27 cellular contexts compared by ENCODE assay signal in the genomic region with DNA sequence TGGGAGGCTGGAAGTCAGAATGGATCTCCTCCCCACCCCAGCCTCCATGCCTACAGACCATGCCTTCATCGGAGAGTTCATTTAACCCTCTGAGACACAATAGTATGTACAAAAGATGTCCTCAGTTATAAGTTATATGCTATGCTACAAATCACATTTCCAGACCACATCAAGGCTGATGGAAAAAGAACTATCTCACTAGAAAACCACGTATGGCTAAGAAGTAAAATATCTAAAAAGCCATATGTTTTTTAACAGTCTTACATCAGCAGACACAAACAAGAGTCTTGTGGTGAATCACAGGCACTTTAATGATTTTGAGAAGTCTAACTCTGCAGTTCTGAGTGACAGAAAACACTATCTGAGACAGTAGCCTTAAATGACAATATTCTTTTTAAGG.
DNase-seq lines count a peak whose midpoint lies in the region; ATAC-seq and TF ChIP-seq lines count a peak whose summit lies in the region.
"Had no signal": no experiment of that assay in that cellular context is flagged by ENCODE, and none has a peak within 500 bp of the region (broad histone marks: within the 10 kb centered on the region; RNA-seq: fewer than 3 reads in every experiment).

No MANE protein-coding gene starts in this region.

- no peaks in the 10 kb centered on the region for H3K9me1 ChIP-seq in IMR-90 (ENCODE audit: insufficient read depth, low read length)

- ATAC-seq in IMR-90 (ENCODE audit: low read depth), result peak; percentile 77
- ATAC-seq in sciatic nerve, result no peak
- ATAC-seq: A549; body of pancreas; HepG2; left lobe of liver; stimulated activated naive CD8-positive, alpha-beta T cell treated with anti-CD3 and anti-CD28 coated beads, Interleukin-15, amount 100 ng/mL, for 72 hours; T-cell had no signal

- no peak for TF ChIP-seq CTCF in BJ (IDR thresholded peaks at IDR 0.05; ENCODE audit: insufficient read depth, low read depth, low read length)
- no peak for TF ChIP-seq CTCF in IMR-90 (conservative IDR thresholded peaks at IDR 0.05; ENCODE audit: low read depth, low read length)
- TF ChIP-seq CTCF in astrocyte of the spinal cord (IDR thresholded peaks at IDR 0.05; ENCODE audit: low read depth, low read length), result no peak
- TF ChIP-seq CTCF in tibial artery (IDR thresholded peaks at IDR 0.05), result no peak

- peak overlapping the region; percentile 93 for H4K5ac ChIP-seq in IMR-90 (ENCODE audit: low read depth, low read length)

- peak overlapping the region in 1 of 2 experiments; percentile 59; a peak in 1 of 4 replicates for H4K8ac ChIP-seq in IMR-90 (ENCODE audit: low read depth in 2 of 2, low read length in 2 of 2)

- peak overlapping the region; percentile 53; the same call in 1 of the 2 replicates for H4K91ac ChIP-seq in IMR-90 (ENCODE audit: insufficient read depth, low read depth, low read length)

- H3K36me3 ChIP-seq in BJ (ENCODE audit: control insufficient read depth, insufficient read depth, low read length), result no peaks in the 10 kb centered on the region
- no peaks in the 10 kb centered on the region for H3K36me3 ChIP-seq in IMR-90 (ENCODE audit: control insufficient read depth, insufficient read depth, low read length)
- H3K36me3 ChIP-seq in tibial artery, result no peaks in the 10 kb centered on the region
- H3K36me3 ChIP-seq: esophagus squamous epithelium, Peyer's patch, thyroid gland had no signal

- BruUV-seq in IMR-90 (replicated peaks; lab: Mats Ljungman, UMichigan), result no TSS peak

- 0 out of 2 replicates have a peak overlapping the region, but pooled peaks have one; percentile 8 for H3K56ac ChIP-seq in IMR-90 (ENCODE audit: extremely low read depth, insufficient read depth, low read length)

- in situ Hi-C loops in IMR-90 (cut with MboI; ENCODE audit: low sequenced_read_pairs), result no loop called here
- in situ Hi-C loops in astrocyte of the spinal cord (cut with HindIII; ENCODE audit: low sequenced_read_pairs), result no loop called here

- peak overlapping the region; percentile 78 for H3K4me2 ChIP-seq in IMR-90 (ENCODE audit: low read depth, low read length)
- H3K4me2 ChIP-seq: A549 had no signal

- H4K20me1 ChIP-seq in IMR-90 (ENCODE audit: insufficient read depth, low read length), result no peaks in the 10 kb centered on the region

- CTCF ChIA-PET in BJ (lab: Yijun Ruan, JAX), result interaction anchor here (1.6 kb wide), 1 partner anchor 10 kb away, joined by 5 read pairs; no protein-coding TSS in a partner anchor
- CTCF ChIA-PET in IMR-90 (lab: Yijun Ruan, JAX), result interaction anchor here (1.0 kb wide), 1 partner anchor 181 kb away, joined by 3 read pairs; no protein-coding TSS in a partner anchor

- no CpG with 5 or more reads among the region's 2 CpGs for WGBS in IMR-90 (ENCODE audit: extremely low coverage in 2 of 2, insufficient read length in 1 of 2), 2 experiments

- H3K4me3 ChIP-seq in BJ (ENCODE audit: low read depth, low read length), result no peak overlapping the region
- H3K4me3 ChIP-seq in IMR-90 (ENCODE audit: insufficient read depth, low read depth, low read length), result no peak overlapping the region
- no peak overlapping the region for H3K4me3 ChIP-seq in astrocyte of the spinal cord (ENCODE audit: low read depth, low read length)
- H3K4me3 ChIP-seq in tibial artery, result no peak overlapping the region
- H3K4me3 ChIP-seq: A549, body of pancreas, esophagus squamous epithelium, Peyer's patch, thyroid gland had no signal

- H2BK120ac ChIP-seq in IMR-90 (ENCODE audit: low read depth, low read length), result peak overlapping the region; percentile 78

- H2BK15ac ChIP-seq in IMR-90 (ENCODE audit: low read depth, low read length), result peak overlapping the region; percentile 84; the same call in 2 of the 3 replicates

- no peak for TF ChIP-seq POLR2A in IMR-90 (IDR thresholded peaks at IDR 0.05; ENCODE audit: low read depth, low read length)

- H3K14ac ChIP-seq in IMR-90 (replicated peaks; ENCODE audit: low read depth, low read length), result peak overlapping the region; percentile 64; the same call in 1 of the 2 replicates

- POLR2A ChIA-PET in BJ (lab: Charles Lee) (interaction anchor here (0.6 kb wide), 1 partner anchor 141 kb away, joined by 7 read pairs; no protein-coding TSS in a partner anchor), IMR-90 (lab: Charles Lee; ENCODE audit: unreplicated experiment) (no interaction called here)

- peak overlapping the region; percentile 77 for H2AK5ac ChIP-seq in IMR-90 (ENCODE audit: low read depth, low read length)

- peak overlapping the region; percentile 70 for H2BK5ac ChIP-seq in IMR-90 (ENCODE audit: low read depth, low read length, poor library complexity, severe bottlenecking)

- no peak overlapping the region for H2AFZ ChIP-seq in IMR-90 (replicated peaks; ENCODE audit: low read length, poor library complexity)
- H2AFZ ChIP-seq: parathyroid adenoma had no signal

- H3K79me1 ChIP-seq in IMR-90 (ENCODE audit: low read depth in 1 of 2, low read length in 2 of 2), result no peaks in the 10 kb centered on the region

- no peak overlapping the region for H2AK9ac ChIP-seq in IMR-90 (replicated peaks; ENCODE audit: low read depth, low read length, poor library complexity)

- intact Hi-C loops in IMR-90 (cut with micrococcal nuclease) (no loop called here), tibial artery (cut with DNase I; ENCODE audit: low total_unique reads) (no loop called here), sciatic nerve (cut with DNase I) (no loop called here)

- peak overlapping the region; percentile 54 for H2BK20ac ChIP-seq in IMR-90 (ENCODE audit: low read depth, low read length)

- H3K4me1 ChIP-seq in IMR-90 (ENCODE audit: control insufficient read depth, insufficient read depth, low read length), result peaks cover 8% of the 10 kb centered on the region
- H3K4me1 ChIP-seq in tibial artery, result no peaks in the 10 kb centered on the region
- H3K4me1 ChIP-seq: A549, body of pancreas, esophagus squamous epithelium, parathyroid adenoma, Peyer's patch had no signal

- H3K9me3 ChIP-seq in IMR-90 (ENCODE audit: control insufficient read depth, insufficient read depth, low read length), result no peaks in the 10 kb centered on the region
- H3K9me3 ChIP-seq in tibial artery, result no peaks in the 10 kb centered on the region
- H3K9me3 ChIP-seq: A549, body of pancreas, esophagus squamous epithelium, Peyer's patch, thyroid gland had no signal

- no peaks in the 10 kb centered on the region for H3K27me3 ChIP-seq in BJ (ENCODE audit: control insufficient read depth, insufficient read depth, low read length)
- no peaks in the 10 kb centered on the region for H3K27me3 ChIP-seq in IMR-90 (ENCODE audit: control insufficient read depth, insufficient read depth, low read length)
- H3K27me3 ChIP-seq in tibial artery, result no peaks in the 10 kb centered on the region
- H3K27me3 ChIP-seq: body of pancreas, esophagus squamous epithelium, Peyer's patch, thyroid gland had no signal

- H3K18ac ChIP-seq in IMR-90 (ENCODE audit: low read depth, low read length), result peak overlapping the region; percentile 80

- H3K4ac ChIP-seq in IMR-90 (ENCODE audit: low read depth, low read length), result peak overlapping the region; percentile 81

- no peak for TF ChIP-seq RAD21 in IMR-90 (IDR thresholded peaks at IDR 0.05; ENCODE audit: low read length)

- H3K27ac ChIP-seq in IMR-90 (ENCODE audit: insufficient read depth, low read length) (peak overlapping the region; percentile 85), tibial artery (no peak overlapping the region)
- H3K27ac ChIP-seq: A549, body of pancreas, esophagus squamous epithelium, parathyroid adenoma, Peyer's patch, thyroid gland had no signal

- dilution Hi-C loops in IMR-90 (cut with HindIII; ENCODE audit: low sequenced_read_pairs, unreplicated experiment), result no loop called here

- 0 out of 2 replicates have a peak overlapping the region, but pooled peaks have one; percentile 2 for H3K23ac ChIP-seq in IMR-90 (ENCODE audit: low read depth, low read length)

- DNase-seq in BJ (ENCODE audit: low read depth) (peak; percentile 41), IMR-90 (peak; percentile 80), astrocyte of the spinal cord (ENCODE audit: low read depth, low spot score) (peak; percentile 76), iris pigment epithelial cell (ENCODE audit: low read depth) (peak; percentile 50), tibial artery (no peak), sciatic nerve (ENCODE audit: low spot score) (no peak), OCI-M2 (lab: John Stamatoyannopoulos, UW; ENCODE audit: unreplicated experiment) (no peak), NCI-H1930 (lab: John Stamatoyannopoulos, UW) (no peak)
- DNase-seq: activated CD4-positive, alpha-beta T cell treated with anti-CD3 and anti-CD28 coated beads, Interleukin-2, amount 10 ng/mL, durations not matched to agents 7 days and 5 days; activated naive CD8-positive, alpha-beta T cell treated with anti-CD3 and anti-CD28 coated beads, Interleukin-2, amount 10 ng/mL, durations not matched to agents 7 days and 5 days; body of pancreas; CD8-positive, alpha-beta memory T cell; esophagus squamous epithelium; H9; Kasumi-1; NCI-H146; NCI-H2107; NCI-H748 treated with DMSO at 0.1 percent for 48 hours; Peyer's patch; stimulated activated CD4-positive, alpha-beta T cell treated with anti-CD3 and anti-CD28 coated beads, Interleukin-2, amount 100 ng/mL, for 48 hours; stimulated activated naive CD8-positive, alpha-beta T cell treated with anti-CD3 and anti-CD28 coated beads, Interleukin-15, amount 100 ng/mL, for 72 hours; T-cell; thyroid gland had no signal

- H3K9ac ChIP-seq in IMR-90 (ENCODE audit: low read depth, low read length), result no peak overlapping the region
- H3K9ac ChIP-seq: parathyroid adenoma had no signal

TF ChIP-seq in IMR-90, 13 proteins besides CTCF, POLR2A, EP300 and RAD21:
- TF ChIP-seq MAZ (IDR thresholded peaks at IDR 0.05; ENCODE audit: borderline replicate concordance, low read depth, low read length) (no peak), CEBPB (IDR thresholded peaks at IDR 0.05; ENCODE audit: low read depth, low read length) (0 out of 2 replicates have a peak, but pooled peaks have one; percentile 10)
TF ChIP-seq in IMR-90: peak in this region for 1.

Comparison
In these comparisons a context has a peak if more than half of its experiments do, and no peak if none do; other contexts are left out.
1. DNase-seq: peak in BJ (single experiment), IMR-90 (single experiment), astrocyte of the spinal cord (single experiment) and iris pigment epithelial cell (single experiment); none in tibial artery (0 of 2), sciatic nerve (single experiment), OCI-M2 (single experiment) and NCI-H1930 (0 of 2).